In the genomic region with DNA sequence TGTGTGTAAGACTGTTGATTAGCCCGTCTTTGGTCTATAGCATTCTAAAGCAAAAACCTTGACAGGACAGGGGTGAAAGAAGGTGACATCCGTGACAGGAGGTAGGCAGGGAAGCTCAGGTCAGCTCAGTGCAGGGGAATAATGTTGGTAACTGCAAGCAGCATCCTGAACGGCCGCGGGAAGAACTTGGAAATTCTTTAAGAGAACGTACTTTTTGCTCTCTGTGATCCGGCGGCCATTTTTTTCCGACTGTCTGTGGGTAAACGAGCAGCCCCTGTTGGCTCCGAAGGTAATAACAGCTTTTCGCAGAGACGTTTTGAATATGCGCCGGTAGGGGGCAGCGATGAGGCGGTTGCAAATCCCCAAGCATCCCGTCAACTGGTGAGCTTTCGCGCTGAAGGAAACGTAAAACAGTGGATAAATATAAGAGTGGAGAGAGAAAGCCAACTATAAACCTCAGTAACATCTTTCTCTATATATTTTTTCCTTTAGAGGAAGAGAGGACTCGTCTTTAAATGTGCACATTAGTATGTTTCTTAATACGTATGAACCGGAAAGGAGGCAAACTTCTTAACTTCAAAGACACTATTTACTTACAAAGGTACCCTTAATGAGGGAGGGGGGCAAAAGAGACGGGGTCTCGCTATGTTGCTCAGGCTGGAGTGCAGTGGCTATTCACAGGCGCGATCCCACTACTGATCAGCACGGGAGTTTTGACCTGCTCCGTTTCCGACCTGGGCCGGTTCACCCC, we compare ENCODE assay signal across 8 cellular contexts. TPM values are rescaled to one million over a fixed set of nuclear protein-coding genes. Genes with fewer than 3 reads are reported as not detected.
DNase-seq lines count a peak whose midpoint lies in the region; ATAC-seq, FAIRE-seq and TF ChIP-seq lines count a peak whose summit lies in the region.

No MANE protein-coding gene starts in this region.

- no peaks in the 10 kb centered on the region for H3K9me3 ChIP-seq in kidney (ENCODE audit: control insufficient read depth in 1 of 2, low read length in 2 of 2)

- peak overlapping the region; percentile 96 to 98 for H3K9ac ChIP-seq in kidney (ENCODE audit: low read length in 2 of 2)

- intact Hi-C loops in activated B cell treated with CpG ODN at 0.5 μM for 24 hours (cut with micrococcal nuclease): loop anchor here (1.0 to 10.0 kb wide), 11 partner anchors 8 to 2003 kb away; a partner anchor contains a TSS
- intact Hi-C loops in kidney (cut with DNase I): no loop called here

- TF ChIP-seq CTCF in GM13976 (IDR thresholded peaks at IDR 0.05; ENCODE audit: borderline replicate concordance, control extremely low read depth, extremely low read depth, insufficient read depth, missing control alignments): peak; percentile 100
- peak; percentile 100 for TF ChIP-seq CTCF in activated B cell treated with CpG ODN at 0.5 μM for 24 hours (IDR thresholded peaks at IDR 0.05)
- peak; percentile 100 for TF ChIP-seq CTCF in kidney (IDR thresholded peaks at IDR 0.05; ENCODE audit: borderline replicate concordance, extremely low read depth, insufficient read depth)

- POLR2A ChIA-PET in activated B cell treated with CpG ODN at 0.5 μM for 24 hours (lab: Charles Lee): interaction anchor here (0.5 to 11.5 kb wide), 57 partner anchors 8 to 501 kb away, joined by 3 to 233 read pairs (median 6); a partner anchor contains a TSS

- H3K9me3 Mint-ChIP-seq in activated B cell treated with CpG ODN at 0.5 μM for 24 hours: peaks cover 2% of the 10 kb centered on the region
- peaks cover 9% of the 10 kb centered on the region for H3K9me3 Mint-ChIP-seq in central memory CD8-positive, alpha-beta T cell

- peak overlapping the region; percentile 89 to 95 for H3K4me3 ChIP-seq in kidney (ENCODE audit: low read length in 2 of 2)

- CTCF ChIA-PET in activated B cell treated with CpG ODN at 0.5 μM for 24 hours (lab: Charles Lee): interaction anchor here (1.0 to 8.5 kb wide), 34 partner anchors 9 to 459 kb away, joined by 3 to 90 read pairs (median 6); a partner anchor contains a TSS

- H3K4me3 Mint-ChIP-seq in activated B cell treated with CpG ODN at 0.5 μM for 24 hours: no peak overlapping the region
- H3K4me3 Mint-ChIP-seq in central memory CD8-positive, alpha-beta T cell: no peak overlapping the region

- DNase-seq in GM13976 (ENCODE audit: low spot score) (peak; percentile 57), NCI-H2227 treated with DMSO at 0.1 percent for 48 hours (lab: John Stamatoyannopoulos, UW) (peak; percentile 91), activated B cell treated with CpG ODN at 0.5 μM for 24 hours (peak; percentile 77), kidney (peak; percentile 89), HTR-8/SVneo (ENCODE audit: insufficient read length, low spot score) (no peak)
- peak; percentile 86 to 87 for DNase-seq in central memory CD8-positive, alpha-beta T cell (ENCODE audit: low spot score in 2 of 2)
- peak; percentile 74 for DNase-seq in stimulated activated CD4-positive, alpha-beta T cell treated with anti-CD3 and anti-CD28 coated beads, Interleukin-12 subunit alpha, Interleukin-12 subunit beta, amount 100 ng/mL, for 4 hours

- H3K27me3 Mint-ChIP-seq in activated B cell treated with CpG ODN at 0.5 μM for 24 hours: peaks cover 2% of the 10 kb centered on the region
- peaks cover 11% of the 10 kb centered on the region for H3K27me3 Mint-ChIP-seq in central memory CD8-positive, alpha-beta T cell

- no peaks in the 10 kb centered on the region for H3K36me3 ChIP-seq in kidney (ENCODE audit: control insufficient read depth in 1 of 2, insufficient read depth in 2 of 2, low read length in 2 of 2)

- ATAC-seq in HG03108 (IDR thresholded peaks at IDR 0.05; ENCODE audit: unreplicated experiment): peak; percentile 27
- ATAC-seq in activated B cell treated with CpG ODN at 0.5 μM for 24 hours (ENCODE audit: low read depth): peak; percentile 39
- peak; percentile 25 for ATAC-seq in central memory CD8-positive, alpha-beta T cell (replicated peaks; ENCODE audit: extremely low read depth, poor library complexity, severe bottlenecking)

- H3K4me1 ChIP-seq in kidney (ENCODE audit: control insufficient read depth in 1 of 2, insufficient read depth in 1 of 2, low read depth in 1 of 2, low read length in 2 of 2): peaks cover 2 to 8% of the 10 kb centered on the region in 2 donors

- peaks cover 17% of the 10 kb centered on the region for H3K36me3 Mint-ChIP-seq in activated B cell treated with CpG ODN at 0.5 μM for 24 hours (ENCODE audit: low read depth)
- peaks cover 20% of the 10 kb centered on the region for H3K36me3 Mint-ChIP-seq in central memory CD8-positive, alpha-beta T cell (ENCODE audit: insufficient read depth)

- H3K4me1 Mint-ChIP-seq in activated B cell treated with CpG ODN at 0.5 μM for 24 hours: peaks cover 34% of the 10 kb centered on the region
- H3K4me1 Mint-ChIP-seq in central memory CD8-positive, alpha-beta T cell: no peaks in the 10 kb centered on the region

- in situ Hi-C loops in GM13976 (cut with MboI; ENCODE audit: low sequenced_read_pairs, unreplicated experiment): loop anchor here (10.0 to 25.0 kb wide), 2 partner anchors 233 to 675 kb away; a partner anchor contains a TSS

- H3K27ac Mint-ChIP-seq in activated B cell treated with CpG ODN at 0.5 μM for 24 hours: no peak overlapping the region
- H3K27ac Mint-ChIP-seq in central memory CD8-positive, alpha-beta T cell (ENCODE audit: low read depth): no peak overlapping the region

- FAIRE-seq in kidney (lab: Jason Lieb, UNC) (no peak), HTR-8/SVneo (lab: Jason Lieb, UNC) (no peak)

- peak overlapping the region; percentile 94 to 97 for H3K27ac ChIP-seq in kidney (ENCODE audit: low read depth in 2 of 2, low read length in 2 of 2)

RNA-seq across cellular contexts. Expression of a gene that starts 9.5 kb away (rescaled TPM):
- total RNA-seq in activated B cell treated with CpG ODN at 0.5 μM for 24 hours (99.1 and 110 TPM in 2 replicates), kidney (79.9 TPM)
- 26.1 TPM for polyA plus RNA-seq in kidney (ENCODE audit: insufficient read depth, low read depth, low replicate concordance)

RNA-seq across cellular contexts. Expression of a gene that starts 30.8 kb away (rescaled TPM):
- 136 and 142 TPM in 2 replicates for total RNA-seq in activated B cell treated with CpG ODN at 0.5 μM for 24 hours
- 87.1 TPM for total RNA-seq in kidney
- 38.9 TPM for polyA plus RNA-seq in kidney (ENCODE audit: insufficient read depth, low read depth, low replicate concordance)
